Comparison of ENCODE assay signal across 18 cellular contexts in the genomic region with DNA sequence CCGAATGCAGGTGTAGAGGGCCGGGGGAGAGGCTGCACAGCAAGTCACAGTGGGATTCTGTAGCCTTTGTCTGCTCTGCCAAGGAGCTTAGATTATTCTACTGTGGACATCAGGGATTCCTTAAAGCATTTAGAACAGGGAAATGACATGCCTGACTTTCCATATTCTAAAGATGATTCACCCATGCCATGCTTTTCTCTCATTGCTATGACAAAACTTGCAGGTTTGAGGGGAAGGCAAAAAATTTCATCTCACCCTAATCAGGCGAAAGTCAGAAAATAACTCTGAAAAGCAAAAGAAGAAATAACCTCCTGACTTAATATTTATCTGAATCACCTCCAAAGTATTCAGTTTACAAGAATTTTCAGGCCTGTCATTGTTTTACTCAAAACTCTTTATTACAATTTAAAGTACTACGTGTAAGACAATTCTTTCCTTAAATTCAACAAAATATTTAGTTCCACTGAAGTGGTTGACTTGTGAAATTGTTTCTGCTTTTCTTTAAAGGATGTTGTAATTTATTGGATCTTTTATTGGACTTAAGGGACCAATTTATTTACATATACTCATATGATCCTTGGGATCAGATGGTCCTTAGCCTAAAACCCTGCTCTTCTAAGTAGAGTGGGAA. TPM values are rescaled to one million over a fixed set of nuclear protein-coding genes. Genes with fewer than 3 reads are reported as not detected.
DNase-seq lines count a peak whose midpoint lies in the region; TF ChIP-seq lines count a peak whose summit lies in the region.
"Had no signal": no experiment of that assay in that cellular context is flagged by ENCODE, and none has a peak within 500 bp of the region (broad histone marks: within the 10 kb centered on the region; RNA-seq: fewer than 3 reads in every experiment).

No MANE protein-coding gene starts in this region.

- no peak overlapping the region for H3K23ac ChIP-seq in mesenchymal stem cell (ENCODE audit: low read length in 2 of 2)

- no peak overlapping the region for H3K4me2 ChIP-seq in mesenchymal stem cell (ENCODE audit: low read length, poor library complexity, severe bottlenecking)

- H4K8ac ChIP-seq in mesenchymal stem cell (ENCODE audit: low read length), result no peak overlapping the region

- no peak overlapping the region for H3K4me3 ChIP-seq in AG09309 (ENCODE audit: control insufficient read depth, low read depth, low read length)
- no peak overlapping the region for H3K4me3 ChIP-seq in choroid plexus epithelial cell (ENCODE audit: low read depth, low read length)
- H3K4me3 ChIP-seq in mesenchymal stem cell (ENCODE audit: insufficient read depth in 1 of 2, low read depth in 1 of 2, low read length in 2 of 2), result no peak overlapping the region
- H3K4me3 ChIP-seq: HAP-1, uterus had no signal

- peak overlapping the region; percentile 33 for H2AK5ac ChIP-seq in mesenchymal stem cell (ENCODE audit: low read length, severe bottlenecking)

- peak; percentile 74 for DNase-seq in AG09309 (ENCODE audit: low read depth)
- peak; percentile 79 for DNase-seq in LHCN-M2 (ENCODE audit: low read depth)
- peak; percentile 55 for DNase-seq in choroid plexus epithelial cell (ENCODE audit: low read depth)
- DNase-seq in mesenchymal stem cell, result no peak
- DNase-seq in NCI-H69 (lab: John Stamatoyannopoulos, UW), result no peak
- no peak for DNase-seq in activated T-cell treated with anti-CD3 and anti-CD28 coated beads, Interleukin-2, amount 50 U/mL, for 48 hours
- no peak for DNase-seq in stimulated activated CD4-positive, alpha-beta T cell treated with anti-CD3 and anti-CD28 coated beads, Interleukin-1b, Interleukin-23, amount 100 ng/mL, for 48 hours
- no peak for DNase-seq in NOMO-1 treated with DMSO at 0.1 percent for 48 hours (lab: John Stamatoyannopoulos, UW; ENCODE audit: unreplicated experiment)
- DNase-seq: aorta, DND-41, endodermal cell, hippocampal formation, islet precursor cell, NCI-H2081, NCI-H446 treated with DMSO at 0.1 percent for 48 hours, substantia nigra, uterus had no signal

- no peak overlapping the region for H2BK120ac ChIP-seq in mesenchymal stem cell (ENCODE audit: low read depth, low read length)

- H2AFZ ChIP-seq in mesenchymal stem cell (ENCODE audit: low read depth, low read length), result no peak overlapping the region

- peaks cover 4% of the 10 kb centered on the region for H3K4me1 ChIP-seq in mesenchymal stem cell (ENCODE audit: control insufficient read depth, insufficient read depth, low read depth, low read length)
- H3K4me1 ChIP-seq: HAP-1, uterus had no signal

- H3K36me3 ChIP-seq in mesenchymal stem cell (ENCODE audit: control insufficient read depth in 1 of 2, insufficient read depth in 2 of 2, low read depth in 1 of 2, low read length in 2 of 2), result no peaks in the 10 kb centered on the region
- H3K36me3 ChIP-seq: HAP-1, uterus had no signal

- WGBS in mesenchymal stem cell, result 84% methylated on average over 3 of the region's 4 CpGs

- H3K9ac ChIP-seq in mesenchymal stem cell (ENCODE audit: low read length), result no peak overlapping the region

- TF ChIP-seq CTCF in AG09309 (IDR thresholded peaks at IDR 0.05; ENCODE audit: control insufficient read depth, insufficient read depth, low read depth, low read length, missing control alignments) (no peak), choroid plexus epithelial cell (conservative IDR thresholded peaks at IDR 0.05; ENCODE audit: low read depth, low read length) (no peak)

- no peak overlapping the region for H4K91ac ChIP-seq in mesenchymal stem cell (ENCODE audit: low read length)

- no peak overlapping the region for H3K18ac ChIP-seq in mesenchymal stem cell (ENCODE audit: low read depth in 1 of 2, low read length in 2 of 2)

- no peak overlapping the region for H2BK12ac ChIP-seq in mesenchymal stem cell (ENCODE audit: low read length in 2 of 2)

- no peak overlapping the region for H3K27ac ChIP-seq in mesenchymal stem cell (ENCODE audit: low read length, poor library complexity, severe bottlenecking)
- H3K27ac ChIP-seq: uterus had no signal

- no peak overlapping the region for H3K4ac ChIP-seq in mesenchymal stem cell (ENCODE audit: low read depth in 1 of 2, low read length in 2 of 2)

- no peak overlapping the region for H3K14ac ChIP-seq in mesenchymal stem cell (ENCODE audit: low read length in 2 of 2)

- H3K27me3 ChIP-seq in mesenchymal stem cell (ENCODE audit: control insufficient read depth in 1 of 2, insufficient read depth in 1 of 2, low read length in 2 of 2), result no peaks in the 10 kb centered on the region
- H3K27me3 ChIP-seq: uterus had no signal

- H2BK5ac ChIP-seq in mesenchymal stem cell (ENCODE audit: low read depth, low read length, poor library complexity, severe bottlenecking), result no peak overlapping the region

- no peaks in the 10 kb centered on the region for H3K79me1 ChIP-seq in mesenchymal stem cell (replicated peaks; ENCODE audit: low read length, poor library complexity, severe bottlenecking)

- H2BK15ac ChIP-seq in mesenchymal stem cell (ENCODE audit: low read depth, poor library complexity, severe bottlenecking), result no peak overlapping the region

- no peaks in the 10 kb centered on the region for H3K9me3 ChIP-seq in mesenchymal stem cell (ENCODE audit: control insufficient read depth, low read length)
- H3K9me3 ChIP-seq: HAP-1, uterus had no signal

RNA-seq across cellular contexts. Expression of gene GAS1, which starts 30.0 kb away (rescaled TPM):
- total RNA-seq in LHCN-M2 (2014; rRNA removed), result 159 TPM in 2 replicates
- 13.3 TPM for polyA plus RNA-seq in LHCN-M2 (2012)
- polyA plus RNA-seq in mesenchymal stem cell (2013, experiment 1 of 2), result 22.5 TPM
- 23.1 TPM for polyA plus RNA-seq in mesenchymal stem cell (2013, experiment 2 of 2)

Comparison
In these comparisons a context has a peak if more than half of its experiments do, and no peak if none do; other contexts are left out.
1. DNase-seq: peak in AG09309 (single experiment), LHCN-M2 (single experiment) and choroid plexus epithelial cell (single experiment); none in mesenchymal stem cell (single experiment), NCI-H69 (single experiment), activated T-cell treated with anti-CD3 and anti-CD28 coated beads, Interleukin-2, amount 50 U/mL, for 48 hours (0 of 2), stimulated activated CD4-positive, alpha-beta T cell treated with anti-CD3 and anti-CD28 coated beads, Interleukin-1b, Interleukin-23, amount 100 ng/mL, for 48 hours (single experiment) and NOMO-1 treated with DMSO at 0.1 percent for 48 hours (single experiment).